ENCODE assay signal across 22 cellular contexts in the genomic region with DNA sequence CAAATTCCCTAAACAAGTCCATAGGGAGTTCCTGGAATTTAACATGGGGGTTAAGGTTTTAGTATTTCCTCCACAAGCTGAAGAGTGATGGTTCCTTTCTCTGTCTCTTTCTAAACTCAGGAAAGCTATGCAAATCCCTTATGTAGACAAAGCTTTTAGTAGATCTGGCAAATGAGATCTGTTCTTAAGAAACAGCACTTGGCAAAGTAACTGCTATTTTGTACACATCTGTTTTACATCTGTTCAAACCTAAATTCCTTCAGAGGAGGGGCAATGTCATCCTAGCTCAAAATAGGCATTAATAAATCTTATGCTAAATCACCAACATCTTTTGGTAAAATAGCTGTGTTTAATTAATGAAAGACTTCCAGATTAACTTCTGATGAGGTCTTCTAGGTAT.
DNase-seq lines count a peak whose midpoint lies in the region; ATAC-seq and TF ChIP-seq lines count a peak whose summit lies in the region.
"Had no signal": no experiment of that assay in that cellular context is flagged by ENCODE, and none has a peak within 500 bp of the region (broad histone marks: within the 10 kb centered on the region; RNA-seq: fewer than 3 reads in every experiment).

No MANE protein-coding gene starts in this region.

- peaks cover 0 to 3% (median 0%) of the 10 kb centered on the region in 5 donors for H3K36me3 ChIP-seq in subcutaneous abdominal adipose tissue (ENCODE audit: control insufficient read depth in 5 of 5, insufficient read depth in 5 of 5, low read length in 5 of 5)
- H3K36me3 ChIP-seq: BE2C had no signal

- no peak overlapping the region for H3K9ac ChIP-seq in subcutaneous abdominal adipose tissue (ENCODE audit: low read length in 5 of 5)
- H3K9ac ChIP-seq: parathyroid adenoma had no signal

- ATAC-seq in HG02970 (IDR thresholded peaks at IDR 0.05; ENCODE audit: low FRiP score, unreplicated experiment) = no peak
- ATAC-seq: activated CD8-positive, alpha-beta T cell treated with anti-CD3 and anti-CD28 coated beads, Interleukin-2, amount 10 ng/mL, durations not matched to agents 7 days and 5 days; HCT116; HepG2; stimulated activated effector memory CD8-positive, alpha-beta T cell treated with anti-CD3 and anti-CD28 coated beads, Interleukin-12 subunit alpha, Interleukin-12 subunit beta, amount 100 ng/mL, for 72 hours had no signal

- H3K4me1 ChIP-seq in subcutaneous abdominal adipose tissue (ENCODE audit: control insufficient read depth in 5 of 5, insufficient read depth in 5 of 5, low read length in 5 of 5) = peaks cover 0 to 47% (median 35%) of the 10 kb centered on the region in 5 donors
- H3K4me1 ChIP-seq: BE2C, parathyroid adenoma had no signal

- H3K4me3 ChIP-seq in fibroblast of the aortic adventitia (ENCODE audit: low read depth, low read length) = no peak overlapping the region
- no peak overlapping the region for H3K4me3 ChIP-seq in subcutaneous abdominal adipose tissue (ENCODE audit: low read depth in 1 of 5, low read length in 5 of 5)

- no peaks in the 10 kb centered on the region for H3K27me3 ChIP-seq in subcutaneous abdominal adipose tissue (ENCODE audit: control insufficient read depth in 5 of 5, insufficient read depth in 4 of 5, low read length in 5 of 5)
- H3K27me3 ChIP-seq: BE2C had no signal

- no peaks in the 10 kb centered on the region for H3K9me3 ChIP-seq in subcutaneous abdominal adipose tissue (ENCODE audit: control insufficient read depth in 5 of 5, low read length in 5 of 5)
- H3K9me3 ChIP-seq: BE2C had no signal

- peak; percentile 20 for DNase-seq in EL
- peak; percentile 19 for DNase-seq in amniotic epithelial cell (ENCODE audit: low read depth)
- peak; percentile 69 for DNase-seq in fibroblast of the aortic adventitia (ENCODE audit: low read depth)
- no peak for DNase-seq in DMS79 (lab: John Stamatoyannopoulos, UW)
- no peak for DNase-seq in kidney glomerular epithelial cell (lab: John Stamatoyannopoulos, UW)
- DNase-seq: activated CD8-positive, alpha-beta T cell treated with anti-CD3 and anti-CD28 coated beads, Interleukin-2, amount 10 ng/mL, durations not matched to agents 7 days and 5 days; activated naive CD4-positive, alpha-beta T cell treated with Interleukin-2 at 50 U/mL for 16 hours; activated T-cell treated with anti-CD3 and anti-CD28 coated beads, Interleukin-2, amount 50 U/mL, for 1 hour; anterior cingulate cortex; BE2C; cortex of kidney; mesendoderm; naive B cell; NCI-H1417 treated with DMSO at 0.1 percent for 48 hours; NCI-H524; T-helper 9 cell had no signal

- no peak for TF ChIP-seq CTCF in fibroblast of the aortic adventitia (IDR thresholded peaks at IDR 0.05; ENCODE audit: insufficient read depth, low read length)

- peak overlapping the region; percentile 54 for H3K27ac ChIP-seq in subcutaneous abdominal adipose tissue (ENCODE audit: low read depth, low read length)
- H3K27ac ChIP-seq: parathyroid adenoma had no signal

Comparison
In these comparisons a context has a peak if more than half of its experiments do, and no peak if none do; other contexts are left out.
1. DNase-seq: peak in EL (single experiment), amniotic epithelial cell (single experiment) and fibroblast of the aortic adventitia (single experiment); none in DMS79 (single experiment) and kidney glomerular epithelial cell (single experiment).